ENCODE assay signal across 1 cellular context in the genomic region with DNA sequence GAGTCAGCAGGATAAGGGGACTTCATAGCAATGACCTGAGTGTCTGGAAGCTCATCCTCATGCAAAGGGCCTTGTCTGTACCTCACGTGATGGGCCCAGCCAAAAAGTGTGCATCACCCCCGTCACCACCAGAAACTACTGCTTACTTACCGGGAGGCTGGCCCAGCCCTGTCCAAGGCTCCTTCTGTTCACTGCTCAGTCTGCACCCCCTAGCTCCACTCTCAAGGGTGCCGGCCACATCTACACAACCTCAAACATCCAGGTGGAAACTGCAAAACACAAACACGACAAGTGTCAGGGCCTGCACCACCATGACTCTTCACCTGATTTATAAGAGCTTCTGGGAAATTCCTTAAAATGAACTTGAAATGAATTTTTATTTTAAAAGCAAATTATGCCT.
TF ChIP-seq lines count a peak whose summit lies in the region.

No MANE protein-coding gene starts in this region.

TF ChIP-seq in H1, 55 proteins besides CTCF, POLR2A, EP300 and RAD21 (continued from another document):
- no peak for TF ChIP-seq ATF3 (IDR thresholded peaks at IDR 0.05; ENCODE audit: insufficient read depth, low read depth, low read length)
- TF ChIP-seq SUZ12 (IDR thresholded peaks at IDR 0.05; ENCODE audit: low read length): no peak
- no peak for TF ChIP-seq KDM1A (IDR thresholded peaks at IDR 0.05; ENCODE audit: borderline replicate concordance, low read length)
- TF ChIP-seq SP4 (IDR thresholded peaks at IDR 0.05; ENCODE audit: low read length): no peak
- TF ChIP-seq TCF12 (IDR thresholded peaks at IDR 0.05; ENCODE audit: low read depth, low read length): no peak
- no peak for TF ChIP-seq SIX5 (IDR thresholded peaks at IDR 0.05; ENCODE audit: low read depth, low read length)
TF ChIP-seq in H1: peak in this region for 0.
